ENCODE assay signal across 11 cellular contexts in genomic region chr6:1623769-1624070, GRCh38. TPM values are rescaled to one million over a fixed set of nuclear protein-coding genes. Genes with fewer than 3 reads are reported as not detected.
DNase-seq lines count a peak whose midpoint lies in the region; ATAC-seq and TF ChIP-seq lines count a peak whose summit lies in the region.
"Had no signal": no experiment of that assay in that cellular context is flagged by ENCODE, and none has a peak within 500 bp of the region (broad histone marks: within the 10 kb centered on the region; RNA-seq: fewer than 3 reads in every experiment).

No MANE protein-coding gene starts in this region.

- no peak for ATAC-seq in stimulated activated naive CD8-positive, alpha-beta T cell treated with anti-CD3 and anti-CD28 coated beads, Interleukin-15, amount 100 ng/mL, for 72 hours
- ATAC-seq in GM21619 (IDR thresholded peaks at IDR 0.05; ENCODE audit: unreplicated experiment) (no peak), HG02678 (IDR thresholded peaks at IDR 0.05; ENCODE audit: unreplicated experiment) (no peak)

- H3K27me3 ChIP-seq in adrenal gland = peaks cover 3% of the 10 kb centered on the region

- peaks cover 61% of the 10 kb centered on the region for H3K27me3 Mint-ChIP-seq in activated CD4-positive, alpha-beta T cell treated with anti-CD3 and anti-CD28 coated beads, Interleukin-2, amount 10 ng/mL, durations not matched to agents 24 days and 14 days
- peaks cover 11 to 29% (median 17%) of the 10 kb centered on the region in 3 donors for H3K27me3 Mint-ChIP-seq in immature natural killer cell (ENCODE audit: low read depth in 3 of 3)
- peaks cover 93% of the 10 kb centered on the region for H3K27me3 Mint-ChIP-seq in stimulated activated naive CD8-positive, alpha-beta T cell treated with anti-CD3 and anti-CD28 coated beads, Interleukin-15, amount 100 ng/mL, for 72 hours

- H3K4me1 Mint-ChIP-seq in activated CD4-positive, alpha-beta T cell treated with anti-CD3 and anti-CD28 coated beads, Interleukin-2, amount 10 ng/mL, durations not matched to agents 24 days and 14 days = peaks cover 6% of the 10 kb centered on the region
- H3K4me1 Mint-ChIP-seq in immature natural killer cell = peaks cover 18% of the 10 kb centered on the region in 2 donors
- H3K4me1 Mint-ChIP-seq in stimulated activated naive CD8-positive, alpha-beta T cell treated with anti-CD3 and anti-CD28 coated beads, Interleukin-15, amount 100 ng/mL, for 72 hours = peaks cover 30% of the 10 kb centered on the region

- H3K9me3 ChIP-seq in adrenal gland (replicated peaks in 1 of 3) = no peaks in the 10 kb centered on the region

- DNase-seq in activated CD4-positive, alpha-beta T cell treated with anti-CD3 and anti-CD28 coated beads, Interleukin-2, amount 10 ng/mL, durations not matched to agents 24 days and 14 days = no peak
- DNase-seq in activated CD4-positive, alpha-beta T cell treated with anti-CD3 and anti-CD28 coated beads, Interleukin-2, amount 50 U/mL, for 4 hours = no peak
- DNase-seq in adrenal gland (no peak), immature natural killer cell (no peak), NCI-H1694 treated with DMSO at 0.1 percent for 48 hours (lab: John Stamatoyannopoulos, UW) (no peak)
- DNase-seq in stimulated activated naive CD8-positive, alpha-beta T cell treated with anti-CD3 and anti-CD28 coated beads, Interleukin-15, amount 100 ng/mL, for 72 hours = no peak
- DNase-seq: anterior cingulate cortex, DMS153, NCI-H510A treated with DMSO at 0.1 percent for 48 hours had no signal

- no peaks in the 10 kb centered on the region for H3K36me3 ChIP-seq in adrenal gland (replicated peaks in 1 of 2)

- peak overlapping the region in 3 of 5 donors; percentile 10 to 76 (median 73) for H3K27ac ChIP-seq in adrenal gland

- peaks cover 0 to 23% of the 10 kb centered on the region in 2 donors for H3K4me1 ChIP-seq in adrenal gland (replicated peaks in 1 of 2)

- no peaks in the 10 kb centered on the region for H3K36me3 Mint-ChIP-seq in activated CD4-positive, alpha-beta T cell treated with anti-CD3 and anti-CD28 coated beads, Interleukin-2, amount 10 ng/mL, durations not matched to agents 24 days and 14 days (ENCODE audit: low read depth)
- H3K36me3 Mint-ChIP-seq in immature natural killer cell = peaks cover 21 to 29% (median 22%) of the 10 kb centered on the region in 3 donors

- H3K4me3 Mint-ChIP-seq in activated CD4-positive, alpha-beta T cell treated with anti-CD3 and anti-CD28 coated beads, Interleukin-2, amount 10 ng/mL, durations not matched to agents 24 days and 14 days = peak overlapping the region; percentile 17
- H3K4me3 Mint-ChIP-seq in immature natural killer cell = peak overlapping the region in 4 of 5 donors; percentile 28 to 66 (median 50)
- H3K4me3 Mint-ChIP-seq in stimulated activated naive CD8-positive, alpha-beta T cell treated with anti-CD3 and anti-CD28 coated beads, Interleukin-15, amount 100 ng/mL, for 72 hours = peak overlapping the region; percentile 35 to 45

- H3K9me3 Mint-ChIP-seq in activated CD4-positive, alpha-beta T cell treated with anti-CD3 and anti-CD28 coated beads, Interleukin-2, amount 10 ng/mL, durations not matched to agents 24 days and 14 days = no peaks in the 10 kb centered on the region
- H3K9me3 Mint-ChIP-seq in immature natural killer cell = peaks cover 0 to 1% (median 0%) of the 10 kb centered on the region in 6 donors
- no peaks in the 10 kb centered on the region for H3K9me3 Mint-ChIP-seq in stimulated activated naive CD8-positive, alpha-beta T cell treated with anti-CD3 and anti-CD28 coated beads, Interleukin-15, amount 100 ng/mL, for 72 hours

- intact Hi-C loops in activated CD4-positive, alpha-beta T cell treated with anti-CD3 and anti-CD28 coated beads, Interleukin-2, amount 10 ng/mL, durations not matched to agents 24 days and 14 days (cut with micrococcal nuclease) = no loop called here
- intact Hi-C loops in adrenal gland (cut with DNase I) = no loop called here

- peak overlapping the region in 1 of 4 donors; percentile 51 for H3K4me3 ChIP-seq in adrenal gland

- no peak for TF ChIP-seq CTCF in adrenal gland (IDR thresholded peaks at IDR 0.05)

- WGBS in adrenal gland, 4 donors = 45 to 64% (median 61%) methylated on average over 13 of the region's 13 CpGs

- no peak for TF ChIP-seq POLR2A in adrenal gland (IDR thresholded peaks at IDR 0.05)

- no peak overlapping the region for H3K27ac Mint-ChIP-seq in activated CD4-positive, alpha-beta T cell treated with anti-CD3 and anti-CD28 coated beads, Interleukin-2, amount 10 ng/mL, durations not matched to agents 24 days and 14 days
- no peak overlapping the region for H3K27ac Mint-ChIP-seq in immature natural killer cell
- no peak overlapping the region for H3K27ac Mint-ChIP-seq in stimulated activated naive CD8-positive, alpha-beta T cell treated with anti-CD3 and anti-CD28 coated beads, Interleukin-15, amount 100 ng/mL, for 72 hours

RNA-seq across cellular contexts. Expression of gene FOXC1, which starts 14.0 kb away (rescaled TPM):
- 0.07 TPM in 2 replicates for total RNA-seq in activated CD4-positive, alpha-beta T cell treated with anti-CD3 and anti-CD28 coated beads, Interleukin-2, amount 10 ng/mL, durations not matched to agents 24 days and 14 days
- total RNA-seq in adrenal gland = 10 to 100 TPM in 1 of 8 donors, 1 to 10 TPM in 7; 3.0 to 13.2 (median 5.7) TPM
- 1 to 10 TPM; 2.7 to 5.3 (median 4.6) TPM for polyA plus RNA-seq in adrenal gland
- polyA plus RNA-seq in immature natural killer cell = under 1 TPM in 1 of 3 donors, not detected in 2; 0.22 TPM
